14 cellular contexts compared by ENCODE assay signal in genomic region chr6:37658121-37658520, GRCh38. TPM values are rescaled to one million over a fixed set of nuclear protein-coding genes. Genes with fewer than 3 reads are reported as not detected.
DNase-seq lines count a peak whose midpoint lies in the region; ATAC-seq and TF ChIP-seq lines count a peak whose summit lies in the region.
"Had no signal": no experiment of that assay in that cellular context is flagged by ENCODE, and none has a peak within 500 bp of the region (broad histone marks: within the 10 kb centered on the region; RNA-seq: fewer than 3 reads in every experiment).

No MANE protein-coding gene starts in this region.

- H3K27me3 Mint-ChIP-seq in T-helper 17 cell, result peaks cover 4% of the 10 kb centered on the region

- H3K9me2 ChIP-seq in PC-9 (ENCODE audit: insufficient read depth), result no peaks in the 10 kb centered on the region

- no peaks in the 10 kb centered on the region for H4K20me1 ChIP-seq in PC-9 (ENCODE audit: insufficient read depth)
- H4K20me1 ChIP-seq: BLaER1 had no signal

- DNase-seq in PC-9 (no peak), esophagus squamous epithelium (lab: John Stamatoyannopoulos, UW) (no peak), posterior vena cava (ENCODE audit: low spot score) (peak; percentile 62), DMS 273 treated with DMSO at 0.1 percent for 48 hours (lab: John Stamatoyannopoulos, UW) (no peak), HT-29 (ENCODE audit: low spot score) (no peak), T-helper 17 cell (no peak)
- DNase-seq: AML-193; Caco-2; CD8-positive, alpha-beta memory T cell had no signal

- H3K4me3 ChIP-seq in PC-9 (no peak overlapping the region), esophagus squamous epithelium (no peak overlapping the region)
- H3K4me3 ChIP-seq: BLaER1, GM23338, HAP-1 had no signal

- intact Hi-C loops in PC-9 (cut with micrococcal nuclease; ENCODE audit: unreplicated experiment) (no loop called here), esophagus squamous epithelium (cut with DNase I) (no loop called here), posterior vena cava (cut with DNase I) (no loop called here)

- H3K27ac ChIP-seq in PC-9 (no peak overlapping the region), esophagus squamous epithelium (peak overlapping the region in 3 of 4 donors; percentile 9 to 74 (median 13))
- H3K27ac ChIP-seq: BLaER1 had no signal

- peaks cover 16% of the 10 kb centered on the region for H3K4me1 ChIP-seq in PC-9 (replicated peaks; ENCODE audit: insufficient read depth)
- peaks cover 8 to 33% (median 13%) of the 10 kb centered on the region in 3 donors for H3K4me1 ChIP-seq in esophagus squamous epithelium
- H3K4me1 ChIP-seq: HAP-1 had no signal

- H3K27ac Mint-ChIP-seq in T-helper 17 cell, result no peak overlapping the region
- H3K27ac Mint-ChIP-seq: CD8-positive, alpha-beta memory T cell; GM23338; HFFc6 had no signal

- H3K36me3 Mint-ChIP-seq in T-helper 17 cell (ENCODE audit: low read depth), result peaks cover 2% of the 10 kb centered on the region

- no peaks in the 10 kb centered on the region for H3F3A ChIP-seq in PC-9 (ENCODE audit: insufficient read depth, low read depth)

- no peak for ATAC-seq in T-helper 17 cell
- ATAC-seq: HepG2 had no signal

- no peak for TF ChIP-seq POLR2A in esophagus squamous epithelium (IDR thresholded peaks at IDR 0.05)

- H3K4me3 Mint-ChIP-seq in T-helper 17 cell, result no peak overlapping the region
- H3K4me3 Mint-ChIP-seq: CD8-positive, alpha-beta memory T cell; GM23338; HFFc6 had no signal

- H3K79me2 ChIP-seq in PC-9 (ENCODE audit: low read depth), result no peaks in the 10 kb centered on the region

- CTCF ChIA-PET in PC-9 (lab: Charles Lee), result interaction anchor here (0.6 to 1.2 kb wide), 3 partner anchors 86 to 943 kb away, joined by 3 to 11 read pairs (median 4); no protein-coding TSS in a partner anchor

- no peaks in the 10 kb centered on the region for H3K4me1 Mint-ChIP-seq in T-helper 17 cell

- H3K27me3 ChIP-seq in PC-9 (ENCODE audit: insufficient read depth, low read depth) (no peaks in the 10 kb centered on the region), esophagus squamous epithelium (peaks cover 0 to 4% (median 0%) of the 10 kb centered on the region in 4 donors)
- H3K27me3 ChIP-seq: BLaER1 had no signal

- H3K36me3 ChIP-seq in PC-9 (ENCODE audit: low read depth), result no peaks in the 10 kb centered on the region
- H3K36me3 ChIP-seq in esophagus squamous epithelium, result peaks cover 0 to 13% (median 0%) of the 10 kb centered on the region in 3 donors
- H3K36me3 ChIP-seq: HAP-1 had no signal

- H3K9me3 ChIP-seq in PC-9 (ENCODE audit: insufficient read depth, low read depth) (peaks cover 7% of the 10 kb centered on the region; the same call in 1 of the 2 replicates), esophagus squamous epithelium (peaks cover 0 to 9% (median 6%) of the 10 kb centered on the region in 3 donors), T-helper 17 cell (ENCODE audit: control insufficient read depth, low read length, poor library complexity, severe bottlenecking) (no peaks in the 10 kb centered on the region)
- H3K9me3 ChIP-seq: HAP-1 had no signal

- H2AFZ ChIP-seq in PC-9, result no peak overlapping the region
- H2AFZ ChIP-seq: GM23338 had no signal

- POLR2A ChIA-PET in PC-9 (lab: Charles Lee; ENCODE audit: unreplicated experiment), result interaction anchor here (0.6 kb wide), 2 partner anchors 17 to 825 kb away, joined by 3 to 5 read pairs; no protein-coding TSS in a partner anchor

- TF ChIP-seq CTCF in PC-9 (conservative IDR thresholded peaks at IDR 0.05) (no peak), esophagus squamous epithelium (IDR thresholded peaks at IDR 0.05) (no peak)

- WGBS in esophagus squamous epithelium, 2 donors, result 88% methylated on average over 19 of the region's 29 CpGs; no CpG with 5 or more reads in 1 of the 2 donors

- BruUV-seq in PC-9 (replicated peaks; lab: Mats Ljungman, UMichigan), result TSS peak; percentile 19

- 0 out of 2 replicates have a peak overlapping the region, but pooled peaks have one; percentile 40 for H3K4me2 ChIP-seq in PC-9
- H3K4me2 ChIP-seq: GM23338 had no signal

RNA-seq across cellular contexts. Expression of gene MDGA1, which starts 39.6 kb away (rescaled TPM):
- total RNA-seq in PC-9 (2021) (17.8 and 28.7 TPM in 2 replicates), esophagus squamous epithelium (10 to 100 TPM; 10.1 to 26.5 (median 11.3) TPM), posterior vena cava (1 to 10 TPM; 3.5 to 7.6 TPM), T-helper 17 cell (1 to 10 TPM in 1 of 2 donors, under 1 TPM in 1; 0.21 to 2.8 TPM)
- total RNA-seq in HT-29 (2014; rRNA removed; shearing (Covaris generic)), result not detected in 2 replicates
- total RNA-seq: HepG2 had no signal
